22 cellular contexts compared by ENCODE assay signal in the genomic region with DNA sequence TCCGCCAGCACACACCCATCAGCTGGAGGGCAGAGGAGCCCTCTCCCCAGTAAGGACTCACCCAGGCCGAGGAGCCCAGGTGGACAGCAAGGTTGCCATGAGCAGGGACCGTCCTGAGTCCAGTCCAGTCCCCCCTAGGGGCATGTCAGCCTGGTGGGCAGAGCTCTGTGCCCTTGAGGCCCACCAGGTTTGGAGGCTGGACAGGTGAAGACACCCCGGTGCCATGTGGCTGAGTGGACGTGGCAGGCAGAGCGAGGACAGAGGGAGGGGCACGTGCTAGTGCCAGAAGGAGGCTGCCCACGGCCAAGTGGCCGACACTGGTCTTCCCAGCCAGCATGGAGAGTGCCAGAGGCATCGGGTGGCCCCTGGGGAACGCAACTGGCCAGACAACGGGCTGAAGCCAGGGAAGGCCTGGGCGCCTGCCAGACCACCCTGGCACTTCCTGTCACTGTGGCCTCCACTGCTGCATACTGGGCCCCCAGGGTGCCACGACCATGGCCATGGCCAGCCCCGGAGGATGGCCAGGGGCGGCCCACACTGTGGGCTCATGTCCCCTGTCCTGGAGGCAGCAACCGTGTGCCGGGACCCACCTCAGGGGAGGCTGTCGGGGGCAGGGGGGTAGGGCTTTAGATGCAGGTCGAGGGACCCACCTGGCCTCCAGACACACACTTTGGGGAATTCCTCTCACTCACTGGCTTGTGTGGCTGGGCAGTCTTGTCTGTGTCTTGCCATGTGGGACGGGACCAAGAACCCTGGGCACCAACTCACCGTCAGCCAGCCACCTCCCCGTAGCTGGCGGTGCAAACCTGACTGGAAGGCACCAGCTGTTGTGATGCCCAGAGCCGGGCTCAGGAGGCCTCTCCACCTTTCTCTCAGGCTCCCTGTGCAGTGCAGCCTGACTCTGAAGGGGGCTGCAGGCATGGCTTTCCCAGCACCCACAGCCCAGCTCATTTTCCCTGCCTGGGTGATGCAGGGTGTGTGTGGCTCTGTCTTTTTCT. TPM values are rescaled to one million over a fixed set of nuclear protein-coding genes. Genes with fewer than 3 reads are reported as not detected.
A peak's percentile ranks its signal among the peaks of the same experiment; 100 is the strongest.
DNase-seq lines count a peak whose midpoint lies in the region; ATAC-seq, FAIRE-seq and TF ChIP-seq lines count a peak whose summit lies in the region.
"Had no signal": no experiment of that assay in that cellular context is flagged by ENCODE, and none has a peak within 500 bp of the region (broad histone marks: within the 10 kb centered on the region; RNA-seq: fewer than 3 reads in every experiment).

No MANE protein-coding gene starts in this region.

- H3K36me3 Mint-ChIP-seq in nephron progenitor cell (ENCODE audit: low read depth) = peaks cover 28% of the 10 kb centered on the region

- peak overlapping the region; percentile 45 for H3K23ac ChIP-seq in mesendoderm (ENCODE audit: low read length)

- H2AK5ac ChIP-seq in mesendoderm (ENCODE audit: low read length) = no peak overlapping the region

- no peak overlapping the region for H4K5ac ChIP-seq in mesendoderm (ENCODE audit: low read length)

- no peak for FAIRE-seq in K562 (lab: Jason Lieb, UNC)
- FAIRE-seq: H54 had no signal

- H3K9me2 ChIP-seq in SK-N-SH = no peaks in the 10 kb centered on the region

- CTCF ChIA-PET in SK-N-SH (lab: Yijun Ruan, JAX) (interaction anchor here (1.1 kb wide), 1 partner anchor 76 kb away, joined by 3 read pairs; no protein-coding TSS in a partner anchor), K562 (lab: Yijun Ruan, JAX; ENCODE audit: low intra/inter-chr PET ratio) (no interaction called here)

- H3K4me1 ChIP-seq in SK-N-SH (ENCODE audit: control insufficient read depth in 1 of 2, insufficient read depth in 2 of 2, low read depth in 1 of 2, low read length in 1 of 2) = peaks cover 0 to 2% of the 10 kb centered on the region in 2 experiments; a peak in 1 of 4 replicates
- H3K4me1 ChIP-seq in K562 (replicated peaks in 1 of 2; ENCODE audit: control insufficient read depth in 2 of 2, insufficient read depth in 2 of 2, low read length in 2 of 2) = peaks cover 0 to 19% of the 10 kb centered on the region in 2 experiments; a peak in 2 of 5 replicates
- H3K4me1 ChIP-seq in mesendoderm (ENCODE audit: control insufficient read depth, low read depth, low read length) = no peaks in the 10 kb centered on the region
- H3K4me1 ChIP-seq in thoracic aorta (ENCODE audit: control insufficient read depth in 1 of 2, low read depth in 2 of 2) = peaks cover 21 to 47% of the 10 kb centered on the region in 2 donors

- WGBS in SK-N-SH (ENCODE audit: low lambda C conversion rate) = 97% methylated on average over 10 of the region's 25 CpGs
- 12% methylated on average over 25 of the region's 25 CpGs for WGBS in K562 (ENCODE audit: insufficient coverage, low coverage, missing lambda C conversion rate)
- no CpG with 5 or more reads among the region's 25 CpGs for WGBS in mesendoderm (ENCODE audit: extremely low coverage, insufficient coverage, low lambda C conversion rate)

- no peak overlapping the region for H3K27ac Mint-ChIP-seq in nephron progenitor cell
- H3K27ac Mint-ChIP-seq: activated CD8-positive, alpha-beta T cell treated with anti-CD3 and anti-CD28 coated beads for 36 hours; activated naive CD4-positive, alpha-beta T cell treated with anti-CD3 and anti-CD28 coated beads for 36 hours; T-helper 1 cell treated with Interleukin-12 subunit alpha and Interleukin-12 subunit beta and Interleukin-4 antibody, amounts not matched to agents 30 μg/mL and 1 μg/mL, for 36 hours had no signal

- H3K27ac ChIP-seq in SK-N-SH (ENCODE audit: low read depth in 2 of 2, low read length in 1 of 2) = no peak overlapping the region
- H3K27ac ChIP-seq in K562 (ENCODE audit: extremely low read depth, low read depth, low read length) = no peak overlapping the region
- H3K27ac ChIP-seq in mesendoderm (ENCODE audit: low read depth, low read length) = no peak overlapping the region
- H3K27ac ChIP-seq in thoracic aorta = peak overlapping the region; percentile 69 to 72
- H3K27ac ChIP-seq: 22Rv1, BLaER1, neural progenitor cell, tibial nerve had no signal

- H3K56ac ChIP-seq in mesendoderm (ENCODE audit: low read length) = no peak overlapping the region

- BruUV-seq in K562 (replicated peaks; lab: Mats Ljungman, UMichigan) = no TSS peak

- no peak overlapping the region for H2BK5ac ChIP-seq in mesendoderm (ENCODE audit: low read length)

- no peak overlapping the region for H4K8ac ChIP-seq in mesendoderm (ENCODE audit: low read depth, low read length)

- no peaks in the 10 kb centered on the region for H3K27me3 ChIP-seq in SK-N-SH (ENCODE audit: insufficient read depth)
- H3K27me3 ChIP-seq in K562 (ENCODE audit: control insufficient read depth in 2 of 2, insufficient read depth in 2 of 2, low read length in 2 of 2) = peaks cover 24 to 53% of the 10 kb centered on the region in 2 experiments
- H3K27me3 ChIP-seq in mesendoderm (ENCODE audit: insufficient read depth, low read length, poor library complexity) = no peaks in the 10 kb centered on the region
- no peaks in the 10 kb centered on the region for H3K27me3 ChIP-seq in thoracic aorta (replicated peaks; ENCODE audit: insufficient read depth)
- H3K27me3 ChIP-seq: BLaER1, neural progenitor cell had no signal

- no peak for TF ChIP-seq EP300 in SK-N-SH (IDR thresholded peaks at IDR 0.05; ENCODE audit: borderline replicate concordance in 1 of 2, low read depth in 1 of 2, low read length in 1 of 2)
- no peak for TF ChIP-seq EP300 in K562 (IDR thresholded peaks at IDR 0.05; ENCODE audit: low read length)

- H3K36me3 ChIP-seq in SK-N-SH (replicated peaks in 1 of 2; ENCODE audit: control insufficient read depth in 1 of 2, insufficient read depth in 2 of 2, low read length in 1 of 2) (no peaks in the 10 kb centered on the region), K562 (ENCODE audit: control insufficient read depth, insufficient read depth, low read length) (no peaks in the 10 kb centered on the region), mesendoderm (ENCODE audit: control insufficient read depth, insufficient read depth, low read length) (no peaks in the 10 kb centered on the region), thoracic aorta (no peaks in the 10 kb centered on the region)
- H3K36me3 ChIP-seq: neural progenitor cell had no signal

- H3K9ac ChIP-seq in SK-N-SH (no peak overlapping the region), K562 (ENCODE audit: insufficient read depth in 1 of 2, low read depth in 2 of 2, low read length in 2 of 2) (no peak overlapping the region), mesendoderm (ENCODE audit: low read length) (no peak overlapping the region)
- H3K9ac ChIP-seq: BLaER1, neural progenitor cell had no signal

- peaks cover 5% of the 10 kb centered on the region for H3F3A ChIP-seq in SK-N-SH (replicated peaks; ENCODE audit: insufficient read depth)

- no peak overlapping the region for H2BK120ac ChIP-seq in mesendoderm (ENCODE audit: low read depth, low read length)

- no peak for ATAC-seq in SK-N-SH treated with all-trans-retinoic acid at 6 μM for 48 hours
- ATAC-seq in K562 = no peak
- ATAC-seq in thoracic aorta (ENCODE audit: insufficient number of reproducible peaks, low FRiP score, low read depth) = no peak
- ATAC-seq: activated CD8-positive, alpha-beta T cell treated with anti-CD3 and anti-CD28 coated beads for 36 hours had no signal

- H3K9me1 ChIP-seq in K562 (ENCODE audit: control insufficient read depth, insufficient read depth, low read length) = no peaks in the 10 kb centered on the region

- in situ Hi-C loops in K562 (cut with MboI) = loop anchor here (5.0 kb wide), 1 partner anchor 1304 kb away; no protein-coding TSS in a partner anchor

- TF ChIP-seq RAD21 in SK-N-SH (IDR thresholded peaks at IDR 0.05; ENCODE audit: low read length) (no peak), K562 (CRISPR knock-in tag; conservative IDR thresholded peaks at IDR 0.05 in 1 of 2, IDR thresholded peaks at IDR 0.05 in 1 of 2) (no peak)

- peaks cover 23% of the 10 kb centered on the region for H3K9me3 Mint-ChIP-seq in nephron progenitor cell
- H3K9me3 Mint-ChIP-seq: activated naive CD4-positive, alpha-beta T cell treated with anti-CD3 and anti-CD28 coated beads for 36 hours had no signal

- POLR2A ChIA-PET in SK-N-SH (lab: Yijun Ruan, JAX) = no interaction called here
- POLR2A ChIA-PET in K562 (lab: Yijun Ruan, JAX) = interaction anchor here (0.7 to 0.8 kb wide), 2 partner anchors 20 to 39 kb away, joined by 3 read pairs; no protein-coding TSS in a partner anchor

- intact Hi-C loops in K562 (cut with micrococcal nuclease) = no loop called here

- H3K79me2 ChIP-seq in SK-N-SH (ENCODE audit: insufficient read depth) (no peaks in the 10 kb centered on the region), K562 (ENCODE audit: control insufficient read depth, insufficient read depth, low read length) (no peaks in the 10 kb centered on the region), mesendoderm (ENCODE audit: control insufficient read depth, insufficient read depth, low read length) (no peaks in the 10 kb centered on the region)

- H2AFZ ChIP-seq in SK-N-SH (ENCODE audit: low read depth) (no peak overlapping the region), K562 (ENCODE audit: low read depth, low read length) (no peak overlapping the region)
- H2AFZ ChIP-seq: neural progenitor cell had no signal

- no peak overlapping the region for H3K4me3 ChIP-seq in SK-N-SH (ENCODE audit: low read depth in 2 of 2, low read length in 1 of 2)
- no peak overlapping the region for H3K4me3 ChIP-seq in K562
- H3K4me3 ChIP-seq in mesendoderm (ENCODE audit: low read length) = no peak overlapping the region
- H3K4me3 ChIP-seq in thoracic aorta = no peak overlapping the region
- H3K4me3 ChIP-seq: BLaER1, neural progenitor cell, tibial nerve had no signal

- H3K18ac ChIP-seq in mesendoderm (ENCODE audit: low read length) = no peak overlapping the region

- H3K9me3 ChIP-seq in SK-N-SH (no peaks in the 10 kb centered on the region), K562 (replicated peaks; ENCODE audit: control insufficient read depth, insufficient read depth, low read depth, low read length) (0 out of 2 replicates have a peak, but pooled peaks cover 2% of the 10 kb centered on the region), thoracic aorta (no peaks in the 10 kb centered on the region)
- H3K9me3 ChIP-seq: tibial nerve had no signal

- H4K20me1 ChIP-seq in SK-N-SH (ENCODE audit: insufficient read depth) = no peaks in the 10 kb centered on the region
- H4K20me1 ChIP-seq in K562 (replicated peaks; ENCODE audit: control insufficient read depth, insufficient read depth, low read length) = no peaks in the 10 kb centered on the region; the same call in 1 of the 2 replicates

- no peak for TF ChIP-seq POLR2A in K562 (conservative IDR thresholded peaks at IDR 0.05)

- H3K4ac ChIP-seq in mesendoderm (ENCODE audit: low read depth, low read length) = no peak overlapping the region

- H3K4me3 Mint-ChIP-seq in nephron progenitor cell = no peak overlapping the region
- H3K4me3 Mint-ChIP-seq: activated CD8-positive, alpha-beta T cell treated with anti-CD3 and anti-CD28 coated beads for 36 hours; activated naive CD4-positive, alpha-beta T cell treated with anti-CD3 and anti-CD28 coated beads for 36 hours; neural progenitor cell; T-helper 1 cell treated with Interleukin-12 subunit alpha and Interleukin-12 subunit beta and Interleukin-4 antibody, amounts not matched to agents 30 μg/mL and 1 μg/mL, for 36 hours had no signal

- H2BK15ac ChIP-seq in mesendoderm (replicated peaks; ENCODE audit: low read depth) = no peak overlapping the region

- H3K4me2 ChIP-seq in SK-N-SH = no peak overlapping the region
- H3K4me2 ChIP-seq in K562 (ENCODE audit: insufficient read depth, low read length) = no peak overlapping the region
- no peak overlapping the region for H3K4me2 ChIP-seq in mesendoderm (ENCODE audit: low read length)
- H3K4me2 ChIP-seq: BLaER1, neural progenitor cell had no signal

- TF ChIP-seq CTCF in SK-N-SH (IDR thresholded peaks at IDR 0.05) (no peak), K562 (IDR thresholded peaks at IDR 0.05 in 2 of 3, conservative IDR thresholded peaks at IDR 0.05 in 1 of 3; ENCODE audit: insufficient read depth in 2 of 3, low read depth in 1 of 3, low read length in 3 of 3) (no peak), thoracic aorta (IDR thresholded peaks at IDR 0.05) (no peak), nephron progenitor cell (IDR thresholded peaks at IDR 0.05) (no peak)

- H3K4me1 Mint-ChIP-seq in nephron progenitor cell = no peaks in the 10 kb centered on the region

- no peaks in the 10 kb centered on the region for H3K79me1 ChIP-seq in mesendoderm (ENCODE audit: low read length)

- DNase-seq in SK-N-SH = peak; percentile 27
- DNase-seq in K562 (ENCODE audit: extremely low read depth in 1 of 4, low spot score in 3 of 4) = peak in 1 of 4 experiments; percentile 3
- DNase-seq in mesendoderm = no peak
- no peak for DNase-seq in thoracic aorta (ENCODE audit: low spot score)
- no peak for DNase-seq in KG1 (lab: John Stamatoyannopoulos, UW)
- no peak for DNase-seq in kidney tubule cell (ENCODE audit: low spot score)
- no peak for DNase-seq in nephron progenitor cell
- DNase-seq: activated CD8-positive, alpha-beta T cell treated with anti-CD3 and anti-CD28 coated beads for 36 hours; activated naive CD4-positive, alpha-beta T cell treated with anti-CD3 and anti-CD28 coated beads for 36 hours; activated T-cell treated with anti-CD3 and anti-CD28 coated beads, Interleukin-2, amount 50 U/mL, for 1 hour; effector memory CD4-positive, alpha-beta T cell; NCI-H1436 treated with DMSO at 0.1 percent for 48 hours; NCI-H2171; NCI-H526 treated with DMSO at 0.1 percent for 48 hours; SIG-M5 had no signal

- H3K27me3 Mint-ChIP-seq in nephron progenitor cell (ENCODE audit: low read depth, poor library complexity) = peaks cover 10% of the 10 kb centered on the region
- H3K27me3 Mint-ChIP-seq: activated CD8-positive, alpha-beta T cell treated with anti-CD3 and anti-CD28 coated beads for 36 hours had no signal

RNA-seq across cellular contexts. Expression of a gene that starts 42.3 kb away (rescaled TPM):
- 32.5 and 42.3 TPM in 2 replicates for polyA plus RNA-seq in SK-N-SH (2012; rRNA removed)
- polyA plus RNA-seq in SK-N-SH (2012; cell fraction: cytosol; rRNA removed) = 30.1 and 38.3 TPM in 2 replicates
- 54.3 and 65.1 TPM in 2 replicates for polyA plus RNA-seq in SK-N-SH (2012; cell fraction: nucleus; rRNA removed)
- 26.9 and 48.0 TPM in 2 replicates for total RNA-seq in K562 (2011; cell fraction: chromatin; rRNA removed; ENCODE audit: low replicate concordance)
- 30.5 and 38.2 TPM in 2 replicates for total RNA-seq in K562 (2011; cell fraction: nucleolus; rRNA removed)
- 24.9 and 32.4 TPM in 2 replicates for total RNA-seq in K562 (2011; cell fraction: nucleoplasm; rRNA removed)
- 13.6 and 13.9 TPM in 2 replicates for total RNA-seq in K562 (2014; rRNA removed)
- total RNA-seq in K562 (2014; rRNA removed; fragmentation: Illumina TruSeq; extraction: Trizol) = 9.2 and 11.1 TPM in 2 replicates
- 15.5 and 18.4 TPM in 2 replicates for total RNA-seq in K562 (2015; rRNA removed; fragmentation: Illumina TruSeq; extraction: Trizol)
- total RNA-seq in K562 (2021) = 18.4 and 20.8 TPM in 2 replicates
- polyA plus RNA-seq in K562 (2011; rRNA removed) = 17.0 and 20.6 TPM in 2 replicates
- 14.5 and 16.7 TPM in 2 replicates for polyA plus RNA-seq in K562 (2011; cell fraction: cytosol; rRNA removed)
- 32.2 and 34.4 TPM in 2 replicates for polyA plus RNA-seq in K562 (2011; cell fraction: nucleus; rRNA removed)
- 10.5 and 12.5 TPM in 2 replicates for polyA plus RNA-seq in K562 (2012)
- polyA plus RNA-seq in K562 (2014; fragmentation: Illumina TruSeq; extraction: Trizol) = 15.2 TPM in 2 replicates
- polyA plus RNA-seq in K562 (2014; fragmentation: Nextera tagmentation; extraction: Ambion mirVana) = under 1 TPM; 0.14 to 0.53 TPM
- polyA plus RNA-seq in K562 (2014; rRNA removed) = 13.1 and 14.9 TPM in 2 replicates
- polyA minus RNA-seq in K562 (2011; rRNA and poly(A)+ RNA removed) = 10.9 and 14.5 TPM in 2 replicates
- polyA minus RNA-seq in K562 (2011; cell fraction: cytosol; rRNA and poly(A)+ RNA removed) = 13.2 and 14.3 TPM in 2 replicates
- 9.4 and 24.4 TPM in 2 replicates for polyA minus RNA-seq in K562 (2011; cell fraction: nucleus; rRNA and poly(A)+ RNA removed)
- polyA plus RNA-seq in mesendoderm (2013, experiment 1 of 2) = 135 TPM
- polyA plus RNA-seq in mesendoderm (2013, experiment 2 of 2) = 132 TPM
- total RNA-seq in thoracic aorta = 10 to 100 TPM; 53.9 to 54.6 TPM

Comparison
In these comparisons a context has a peak if more than half of its experiments do, and no peak if none do; other contexts are left out.
1. H3K27ac ChIP-seq: peak in thoracic aorta (2 of 2); none in SK-N-SH (0 of 2), K562 (single experiment) and mesendoderm (single experiment).